ENCODE assay signal across 6 cellular contexts in the genomic region with DNA sequence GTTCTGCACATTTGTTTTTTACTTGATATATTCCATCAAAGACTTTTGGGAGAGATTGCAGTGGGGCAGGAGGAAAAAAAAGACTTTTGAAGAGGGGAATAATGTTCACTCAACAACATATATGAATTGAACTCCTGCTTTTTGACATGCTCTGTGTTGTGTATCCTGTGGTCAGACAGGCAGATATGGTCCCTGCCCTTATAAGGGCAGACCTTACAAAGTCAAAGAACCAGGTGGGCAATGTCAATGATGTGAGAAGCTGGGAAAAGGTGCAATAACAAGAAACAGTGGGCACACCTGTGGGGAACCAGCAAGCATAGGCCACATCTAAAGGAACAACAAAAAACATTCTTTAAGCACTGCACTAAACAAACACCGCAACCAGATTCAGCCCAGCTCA.
"Had no signal": no experiment of that assay in that cellular context is flagged by ENCODE, and none has a peak within 500 bp of the region (broad histone marks: within the 10 kb centered on the region; RNA-seq: fewer than 3 reads in every experiment).

No MANE protein-coding gene starts in this region.

- H3K27ac ChIP-seq: GM23248 had no signal

- H3K4me3 ChIP-seq: GM23248 had no signal

- H3K9ac ChIP-seq: GM23248 had no signal

- DNase-seq: GM23248, GOT3, H7, HCEC 1CT, KBM-7 had no signal

- FAIRE-seq: HTR-8/SVneo had no signal

- H2AFZ ChIP-seq: GM23248 had no signal
